14 cellular contexts compared by ENCODE assay signal in genomic region chr13:85772379-85772778, GRCh38. TPM values are rescaled to one million over a fixed set of nuclear protein-coding genes. Genes with fewer than 3 reads are reported as not detected.
A peak's percentile ranks its signal among the peaks of the same experiment; 100 is the strongest.
DNase-seq lines count a peak whose midpoint lies in the region; ATAC-seq and TF ChIP-seq lines count a peak whose summit lies in the region.
"Had no signal": no experiment of that assay in that cellular context is flagged by ENCODE, and none has a peak within 500 bp of the region (broad histone marks: within the 10 kb centered on the region; RNA-seq: fewer than 3 reads in every experiment).

No MANE protein-coding gene starts in this region.

- H2BK5ac ChIP-seq in IMR-90 (ENCODE audit: low read depth, low read length, poor library complexity, severe bottlenecking), result no peak overlapping the region

- dilution Hi-C loops in IMR-90 (cut with HindIII; ENCODE audit: low sequenced_read_pairs, unreplicated experiment), result no loop called here

- no peak overlapping the region for H4K5ac ChIP-seq in IMR-90 (ENCODE audit: low read depth, low read length)

- no peak overlapping the region for H2AK5ac ChIP-seq in IMR-90 (ENCODE audit: low read depth, low read length)

- CTCF ChIA-PET in IMR-90 (lab: Yijun Ruan, JAX), result no interaction called here

- H3K14ac ChIP-seq in IMR-90 (replicated peaks; ENCODE audit: low read depth, low read length), result peak overlapping the region; percentile 14; the same call in 1 of the 2 replicates

- H3K36me3 ChIP-seq in IMR-90 (ENCODE audit: control insufficient read depth, insufficient read depth, low read length), result no peaks in the 10 kb centered on the region
- H3K36me3 ChIP-seq: cardiac muscle cell had no signal

- no peak overlapping the region for H3K9ac ChIP-seq in IMR-90 (ENCODE audit: low read depth, low read length)

- ATAC-seq in IMR-90 (ENCODE audit: low read depth) (no peak), GM19351 (IDR thresholded peaks at IDR 0.05; ENCODE audit: unreplicated experiment) (no peak)

- no peak overlapping the region for H2AK9ac ChIP-seq in IMR-90 (replicated peaks; ENCODE audit: low read depth, low read length, poor library complexity)

- H2BK15ac ChIP-seq in IMR-90 (ENCODE audit: low read depth, low read length), result no peak overlapping the region

- in situ Hi-C loops in IMR-90 (cut with MboI; ENCODE audit: low sequenced_read_pairs), result no loop called here

- no peak overlapping the region for H2AFZ ChIP-seq in IMR-90 (replicated peaks; ENCODE audit: low read length, poor library complexity)

- H4K20me1 ChIP-seq in IMR-90 (ENCODE audit: insufficient read depth, low read length), result no peaks in the 10 kb centered on the region

- H3K4me3 ChIP-seq in IMR-90 (ENCODE audit: insufficient read depth, low read depth, low read length), result no peak overlapping the region
- H3K4me3 ChIP-seq: cardiac muscle cell, testis had no signal

- BruUV-seq in IMR-90 (replicated peaks; lab: Mats Ljungman, UMichigan), result no TSS peak

- TF ChIP-seq CTCF in IMR-90 (conservative IDR thresholded peaks at IDR 0.05; ENCODE audit: low read depth, low read length), result no peak

- TF ChIP-seq RAD21 in IMR-90 (IDR thresholded peaks at IDR 0.05; ENCODE audit: low read length), result no peak

- no peak overlapping the region for H3K4me2 ChIP-seq in IMR-90 (ENCODE audit: low read depth, low read length)

- H3K4me1 ChIP-seq in IMR-90 (ENCODE audit: control insufficient read depth, insufficient read depth, low read length), result no peaks in the 10 kb centered on the region
- H3K4me1 ChIP-seq: testis had no signal

- H3K23ac ChIP-seq in IMR-90 (ENCODE audit: low read depth, low read length), result no peak overlapping the region

- H3K9me3 ChIP-seq in IMR-90 (ENCODE audit: control insufficient read depth, insufficient read depth, low read length), result no peaks in the 10 kb centered on the region
- H3K9me3 ChIP-seq: testis had no signal

- no peak overlapping the region for H3K56ac ChIP-seq in IMR-90 (ENCODE audit: extremely low read depth, insufficient read depth, low read length)

- intact Hi-C loops in IMR-90 (cut with micrococcal nuclease), result no loop called here

- no peak overlapping the region for H4K91ac ChIP-seq in IMR-90 (ENCODE audit: insufficient read depth, low read depth, low read length)

- no peak overlapping the region for H4K8ac ChIP-seq in IMR-90 (ENCODE audit: low read depth in 2 of 2, low read length in 2 of 2)

- H2BK120ac ChIP-seq in IMR-90 (ENCODE audit: low read depth, low read length), result no peak overlapping the region

- no CpG with 5 or more reads among the region's 3 CpGs for WGBS in IMR-90 (ENCODE audit: extremely low coverage in 2 of 2, insufficient read length in 1 of 2), 2 experiments

- H3K27ac ChIP-seq in IMR-90 (ENCODE audit: insufficient read depth, low read length) (no peak overlapping the region), epithelial cell of prostate (peak overlapping the region; percentile 15)
- H3K27ac ChIP-seq: cardiac muscle cell, testis had no signal

- no peak for TF ChIP-seq POLR2A in IMR-90 (IDR thresholded peaks at IDR 0.05; ENCODE audit: low read depth, low read length)

- H3K79me1 ChIP-seq in IMR-90 (ENCODE audit: low read depth in 1 of 2, low read length in 2 of 2), result no peaks in the 10 kb centered on the region

- DNase-seq in AG20443 (ENCODE audit: low spot score) (peak; percentile 6), IMR-90 (peak; percentile 7), RPMI7951 (ENCODE audit: low read depth) (peak; percentile 4), epithelial cell of prostate (ENCODE audit: low read depth, low spot score) (no peak), activated gamma-delta T cell (lab: John Stamatoyannopoulos, UW) (no peak), DMS79 treated with DMSO at 0.1 percent for 48 hours (lab: John Stamatoyannopoulos, UW) (no peak), LoVo (ENCODE audit: low spot score) (no peak)
- DNase-seq: endodermal cell, mesendoderm, NCI-H1105, testis had no signal

- H3K27me3 ChIP-seq in IMR-90 (ENCODE audit: control insufficient read depth, insufficient read depth, low read length), result no peaks in the 10 kb centered on the region
- H3K27me3 ChIP-seq: cardiac muscle cell, testis had no signal

- no peaks in the 10 kb centered on the region for H3K9me1 ChIP-seq in IMR-90 (ENCODE audit: insufficient read depth, low read length)

- POLR2A ChIA-PET in IMR-90 (lab: Charles Lee; ENCODE audit: unreplicated experiment), result no interaction called here

- H3K4ac ChIP-seq in IMR-90 (ENCODE audit: low read depth, low read length), result no peak overlapping the region

- no peak overlapping the region for H3K18ac ChIP-seq in IMR-90 (ENCODE audit: low read depth, low read length)

- no peak overlapping the region for H2BK20ac ChIP-seq in IMR-90 (ENCODE audit: low read depth, low read length)

TF ChIP-seq in IMR-90, 13 proteins besides CTCF, POLR2A, EP300 and RAD21:
- TF ChIP-seq BHLHE40 (IDR thresholded peaks at IDR 0.05; ENCODE audit: low read depth, low read length) (no peak), CEBPB (IDR thresholded peaks at IDR 0.05; ENCODE audit: low read depth, low read length) (peak; percentile 37; the same call in 1 of the 2 replicates), RFX5 (IDR thresholded peaks at IDR 0.05; ENCODE audit: low read depth, low read length) (no peak), NFE2L2 (IDR thresholded peaks at IDR 0.05; ENCODE audit: low read depth, low read length) (no peak), MXI1 (IDR thresholded peaks at IDR 0.05; ENCODE audit: borderline replicate concordance, low read depth, low read length) (no peak), MAFK (IDR thresholded peaks at IDR 0.05; ENCODE audit: low read depth, low read length) (no peak)

RNA-seq across cellular contexts. Expression of gene SLITRK6, which starts 26.8 kb away (rescaled TPM):
- 1.6 and 1.7 TPM in 2 replicates for total RNA-seq in IMR-90 (2012; rRNA removed)
- polyA plus RNA-seq in IMR-90 (2012; rRNA removed), result 0.85 and 1.1 TPM in 2 replicates
- polyA plus RNA-seq in IMR-90 (2012; cell fraction: cytosol; rRNA removed), result 0.12 and 0.24 TPM in 2 replicates
- polyA plus RNA-seq in IMR-90 (2012; cell fraction: nucleus; rRNA removed; ENCODE audit: low replicate concordance), result 0.03 and 1.5 TPM in 2 replicates
- 1.8 and 3.1 TPM in 2 replicates for total RNA-seq in RPMI7951 (2014; rRNA removed; shearing (Covaris generic))
- total RNA-seq: cardiac muscle cell, glomerular endothelial cell had no signal

Comparison
In these comparisons a context has a peak if more than half of its experiments do, and no peak if none do; other contexts are left out.
1. DNase-seq: peak in AG20443 (single experiment), IMR-90 (single experiment) and RPMI7951 (single experiment); none in epithelial cell of prostate (single experiment), activated gamma-delta T cell (single experiment), DMS79 treated with DMSO at 0.1 percent for 48 hours (single experiment) and LoVo (single experiment).